8 cellular contexts compared by ENCODE assay signal in genomic region chr17:79993390-79994221, GRCh38. TPM values are rescaled to one million over a fixed set of nuclear protein-coding genes. Genes with fewer than 3 reads are reported as not detected.
DNase-seq lines count a peak whose midpoint lies in the region; ATAC-seq and TF ChIP-seq lines count a peak whose summit lies in the region.

No MANE protein-coding gene starts in this region.

- H3K9me3 ChIP-seq in BE2C, result no peaks in the 10 kb centered on the region
- no peaks in the 10 kb centered on the region for H3K9me3 ChIP-seq in lung (ENCODE audit: control insufficient read depth in 2 of 2, insufficient read depth in 1 of 2, low read length in 1 of 2)

- ATAC-seq in lung (ENCODE audit: insufficient read depth, low FRiP score) (no peak), GM21576 (IDR thresholded peaks at IDR 0.05; ENCODE audit: unreplicated experiment) (no peak)
- peak; percentile 36 to 43 for ATAC-seq in stimulated activated naive B cell treated with anti-CD40 and anti-IgM and Interleukin-4, amounts not matched to agents 10 μg/mL and 1 μg/mL and 100 μg/mL, for 72 hours (replicated peaks)

- no peaks in the 10 kb centered on the region for H3K9me3 Mint-ChIP-seq in stimulated activated naive B cell treated with anti-CD40 and anti-IgM and Interleukin-4, amounts not matched to agents 10 μg/mL and 1 μg/mL and 100 μg/mL, for 72 hours

- H3K27me3 Mint-ChIP-seq in stimulated activated naive B cell treated with anti-CD40 and anti-IgM and Interleukin-4, amounts not matched to agents 10 μg/mL and 1 μg/mL and 100 μg/mL, for 72 hours, result peaks cover 6 to 11% of the 10 kb centered on the region in 2 donors

- H3K4me3 ChIP-seq in BE2C (ENCODE audit: low read depth, low read length), result peak overlapping the region; percentile 33
- H3K4me3 ChIP-seq in Jurkat, Clone E6-1 (ENCODE audit: low read length), result peak overlapping the region; percentile 30
- no peak overlapping the region for H3K4me3 ChIP-seq in lung

- TF ChIP-seq CTCF in BE2C (IDR thresholded peaks at IDR 0.05; ENCODE audit: low read depth, low read length), result no peak
- TF ChIP-seq CTCF in lung (IDR thresholded peaks at IDR 0.05; ENCODE audit: control extremely low read depth, extremely low read depth), result no peak

- no peak overlapping the region for H3K4me3 Mint-ChIP-seq in stimulated activated naive B cell treated with anti-CD40 and anti-IgM and Interleukin-4, amounts not matched to agents 10 μg/mL and 1 μg/mL and 100 μg/mL, for 72 hours

- no peaks in the 10 kb centered on the region for H3K27me3 ChIP-seq in BE2C
- H3K27me3 ChIP-seq in lung (ENCODE audit: control insufficient read depth, insufficient read depth), result no peaks in the 10 kb centered on the region

- H3K4me1 Mint-ChIP-seq in stimulated activated naive B cell treated with anti-CD40 and anti-IgM and Interleukin-4, amounts not matched to agents 10 μg/mL and 1 μg/mL and 100 μg/mL, for 72 hours, result peaks cover 35 to 43% of the 10 kb centered on the region in 2 donors

- H3K27ac Mint-ChIP-seq in stimulated activated naive B cell treated with anti-CD40 and anti-IgM and Interleukin-4, amounts not matched to agents 10 μg/mL and 1 μg/mL and 100 μg/mL, for 72 hours, result peak overlapping the region; percentile 31

- H3K36me3 ChIP-seq in BE2C (no peaks in the 10 kb centered on the region), lung (ENCODE audit: control insufficient read depth in 2 of 2, insufficient read depth in 2 of 2, low read length in 2 of 2) (no peaks in the 10 kb centered on the region)

- peak overlapping the region; percentile 25 to 37 for H3K27ac ChIP-seq in lung (ENCODE audit: low read depth in 1 of 2, low read length in 1 of 2)

- DNase-seq in BE2C (peak; percentile 80), SIG-M5 treated with dmso at 0.1 percent for 504 hours (lab: John Stamatoyannopoulos, UW; ENCODE audit: unreplicated experiment) (peak; percentile 96), brain pericyte (ENCODE audit: low read depth, low spot score) (peak; percentile 89), lung (ENCODE audit: low spot score) (peak; percentile 80), mesenteric fat pad (ENCODE audit: low spot score) (no peak)
- peak; percentile 54 for DNase-seq in Jurkat, Clone E6-1 (ENCODE audit: low read depth, low spot score)
- DNase-seq in stimulated activated naive B cell treated with anti-CD40 and anti-IgM and Interleukin-4, amounts not matched to agents 10 μg/mL and 1 μg/mL and 100 μg/mL, for 72 hours, result peak; percentile 44

- H3K4me1 ChIP-seq in BE2C (peaks cover 35% of the 10 kb centered on the region), lung (ENCODE audit: control insufficient read depth in 2 of 2, insufficient read depth in 2 of 2, low read length in 2 of 2) (peaks cover 0 to 9% of the 10 kb centered on the region in 2 donors)

- WGBS in lung, 2 donors, result 29 to 48% methylated on average over 22 of the region's 22 CpGs

- no peaks in the 10 kb centered on the region for H3K36me3 Mint-ChIP-seq in stimulated activated naive B cell treated with anti-CD40 and anti-IgM and Interleukin-4, amounts not matched to agents 10 μg/mL and 1 μg/mL and 100 μg/mL, for 72 hours

RNA-seq across cellular contexts. Expression of gene TBC1D16, which starts 42.1 kb away (rescaled TPM):
- polyA plus RNA-seq in BE2C (2012; ENCODE audit: insufficient read depth, insufficient read length, low read depth), result 6.8 TPM
- 8.1 TPM for polyA plus RNA-seq in Jurkat, Clone E6-1 (2012; ENCODE audit: insufficient read depth, insufficient read length)
- total RNA-seq in lung, result 10 to 100 TPM; 13.1 to 48.5 TPM
- polyA plus RNA-seq in lung, result 10 to 100 TPM in 1 of 2 donors, 1 to 10 TPM in 1; 7.3 to 19.8 TPM
- total RNA-seq in mesenteric fat pad, result 111 TPM

RNA-seq across cellular contexts. Expression of gene CCDC40, which starts 42.8 kb away (rescaled TPM):
- 6.0 TPM for polyA plus RNA-seq in BE2C (2012; ENCODE audit: insufficient read depth, insufficient read length, low read depth)
- 6.8 TPM for polyA plus RNA-seq in Jurkat, Clone E6-1 (2012; ENCODE audit: insufficient read depth, insufficient read length)
- 10 to 100 TPM in 1 of 2 donors, 1 to 10 TPM in 1; 8.0 to 34.5 TPM for total RNA-seq in lung
- polyA plus RNA-seq in lung, result 1 to 10 TPM; 6.0 to 6.5 TPM
- 7.9 TPM for total RNA-seq in mesenteric fat pad

Comparison
In these comparisons a context has a peak if more than half of its experiments do, and no peak if none do; other contexts are left out.
1. ATAC-seq: peak in stimulated activated naive B cell treated with anti-CD40 and anti-IgM and Interleukin-4, amounts not matched to agents 10 μg/mL and 1 μg/mL and 100 μg/mL, for 72 hours (2 of 2); none in lung (single experiment) and GM21576 (single experiment).